Comparison of ENCODE assay signal across 1 cellular context in the genomic region with DNA sequence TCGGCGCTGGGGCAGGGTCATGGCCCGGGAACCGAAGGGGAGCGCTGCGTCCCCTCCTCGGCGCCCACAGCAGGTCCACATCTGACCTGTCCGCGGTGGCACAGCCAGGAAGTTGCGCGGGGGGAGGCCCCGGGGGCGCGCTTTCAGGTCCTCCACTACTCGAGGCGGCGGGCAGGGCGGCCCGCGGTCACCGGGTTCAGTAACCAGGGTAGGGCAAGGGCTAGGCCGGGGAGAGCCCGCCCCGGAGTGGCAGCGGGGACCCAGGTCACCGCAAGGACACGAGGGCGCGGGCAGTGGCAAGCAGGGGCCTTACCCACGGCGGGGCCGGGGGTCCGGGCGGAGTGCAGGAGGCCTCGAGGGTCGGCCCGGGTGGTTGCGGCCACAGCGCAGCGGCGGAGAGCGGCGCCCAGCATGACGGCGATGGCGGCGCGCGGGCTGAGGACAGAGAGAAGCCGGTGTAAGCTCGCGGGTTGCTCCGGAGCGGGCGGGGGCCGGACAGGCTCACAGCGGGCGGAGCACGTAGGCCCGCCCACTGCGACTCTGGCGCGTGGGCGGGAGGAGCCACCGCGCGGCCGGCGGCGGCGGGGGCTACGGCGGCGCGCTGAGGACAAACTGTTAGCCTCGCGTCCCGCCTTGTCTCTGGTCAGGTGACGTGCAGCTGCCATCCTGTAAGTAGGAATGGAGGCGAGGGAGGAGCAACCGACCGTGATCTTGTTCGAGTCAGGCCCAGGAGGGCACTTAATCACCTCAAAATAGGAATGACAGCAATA.
TF ChIP-seq lines count a peak whose summit lies in the region.

A gene (minus strand): TSS at position 472 of the 770 bp plus-strand sequence. CDS start 59 bp downstream, at position 413.

TF ChIP-seq in HepG2, 621 proteins besides CTCF, POLR2A, EP300 and RAD21 (continued from another document and continues in another):
- TF ChIP-seq, protein P1, sequence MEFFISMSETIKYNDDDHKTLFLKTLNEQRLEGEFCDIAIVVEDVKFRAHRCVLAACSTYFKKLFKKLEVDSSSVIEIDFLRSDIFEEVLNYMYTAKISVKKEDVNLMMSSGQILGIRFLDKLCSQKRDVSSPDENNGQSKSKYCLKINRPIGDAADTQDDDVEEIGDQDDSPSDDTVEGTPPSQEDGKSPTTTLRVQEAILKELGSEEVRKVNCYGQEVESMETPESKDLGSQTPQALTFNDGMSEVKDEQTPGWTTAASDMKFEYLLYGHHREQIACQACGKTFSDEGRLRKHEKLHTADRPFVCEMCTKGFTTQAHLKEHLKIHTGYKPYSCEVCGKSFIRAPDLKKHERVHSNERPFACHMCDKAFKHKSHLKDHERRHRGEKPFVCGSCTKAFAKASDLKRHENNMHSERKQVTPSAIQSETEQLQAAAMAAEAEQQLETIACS (CRISPR knock-in tag; IDR thresholded peaks at IDR 0.05): peak; percentile 83
- no peak for TF ChIP-seq TBX3 (IDR thresholded peaks at IDR 0.05; ENCODE audit: borderline replicate concordance)
- TF ChIP-seq PAWR (CRISPR knock-in tag; IDR thresholded peaks at IDR 0.05; ENCODE audit: borderline replicate concordance): 0 out of 2 replicates have a peak, but pooled peaks have one; percentile 37
- TF ChIP-seq ZNF292 (CRISPR knock-in tag; IDR thresholded peaks at IDR 0.05; ENCODE audit: borderline replicate concordance, low read depth): no peak
- TF ChIP-seq, protein P2, sequence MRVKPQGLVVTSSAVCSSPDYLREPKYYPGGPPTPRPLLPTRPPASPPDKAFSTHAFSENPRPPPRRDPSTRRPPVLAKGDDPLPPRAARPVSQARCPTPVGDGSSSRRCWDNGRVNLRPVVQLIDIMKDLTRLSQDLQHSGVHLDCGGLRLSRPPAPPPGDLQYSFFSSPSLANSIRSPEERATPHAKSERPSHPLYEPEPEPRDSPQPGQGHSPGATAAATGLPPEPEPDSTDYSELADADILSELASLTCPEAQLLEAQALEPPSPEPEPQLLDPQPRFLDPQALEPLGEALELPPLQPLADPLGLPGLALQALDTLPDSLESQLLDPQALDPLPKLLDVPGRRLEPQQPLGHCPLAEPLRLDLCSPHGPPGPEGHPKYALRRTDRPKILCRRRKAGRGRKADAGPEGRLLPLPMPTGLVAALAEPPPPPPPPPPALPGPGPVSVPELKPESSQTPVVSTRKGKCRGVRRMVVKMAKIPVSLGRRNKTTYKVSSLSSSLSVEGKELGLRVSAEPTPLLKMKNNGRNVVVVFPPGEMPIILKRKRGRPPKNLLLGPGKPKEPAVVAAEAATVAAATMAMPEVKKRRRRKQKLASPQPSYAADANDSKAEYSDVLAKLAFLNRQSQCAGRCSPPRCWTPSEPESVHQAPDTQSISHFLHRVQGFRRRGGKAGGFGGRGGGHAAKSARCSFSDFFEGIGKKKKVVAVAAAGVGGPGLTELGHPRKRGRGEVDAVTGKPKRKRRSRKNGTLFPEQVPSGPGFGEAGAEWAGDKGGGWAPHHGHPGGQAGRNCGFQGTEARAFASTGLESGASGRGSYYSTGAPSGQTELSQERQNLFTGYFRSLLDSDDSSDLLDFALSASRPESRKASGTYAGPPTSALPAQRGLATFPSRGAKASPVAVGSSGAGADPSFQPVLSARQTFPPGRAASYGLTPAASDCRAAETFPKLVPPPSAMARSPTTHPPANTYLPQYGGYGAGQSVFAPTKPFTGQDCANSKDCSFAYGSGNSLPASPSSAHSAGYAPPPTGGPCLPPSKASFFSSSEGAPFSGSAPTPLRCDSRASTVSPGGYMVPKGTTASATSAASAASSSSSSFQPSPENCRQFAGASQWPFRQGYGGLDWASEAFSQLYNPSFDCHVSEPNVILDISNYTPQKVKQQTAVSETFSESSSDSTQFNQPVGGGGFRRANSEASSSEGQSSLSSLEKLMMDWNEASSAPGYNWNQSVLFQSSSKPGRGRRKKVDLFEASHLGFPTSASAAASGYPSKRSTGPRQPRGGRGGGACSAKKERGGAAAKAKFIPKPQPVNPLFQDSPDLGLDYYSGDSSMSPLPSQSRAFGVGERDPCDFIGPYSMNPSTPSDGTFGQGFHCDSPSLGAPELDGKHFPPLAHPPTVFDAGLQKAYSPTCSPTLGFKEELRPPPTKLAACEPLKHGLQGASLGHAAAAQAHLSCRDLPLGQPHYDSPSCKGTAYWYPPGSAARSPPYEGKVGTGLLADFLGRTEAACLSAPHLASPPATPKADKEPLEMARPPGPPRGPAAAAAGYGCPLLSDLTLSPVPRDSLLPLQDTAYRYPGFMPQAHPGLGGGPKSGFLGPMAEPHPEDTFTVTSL (CRISPR knock-in tag; IDR thresholded peaks at IDR 0.05; ENCODE audit: borderline replicate concordance): no peak
- TF ChIP-seq ZNF703 (CRISPR knock-in tag; IDR thresholded peaks at IDR 0.05; ENCODE audit: borderline replicate concordance): peak; percentile 79; the same call in 1 of the 2 replicates
- peak; percentile 80 for TF ChIP-seq POLR2AphosphoS5 (IDR thresholded peaks at IDR 0.05; ENCODE audit: low read depth, low read length)
- TF ChIP-seq IKZF4 (CRISPR knock-in tag; IDR thresholded peaks at IDR 0.05; ENCODE audit: borderline replicate concordance, low read depth, not compliant biosample characterization): no peak
- peak; percentile 82; the same call in 1 of the 2 replicates for TF ChIP-seq ZMYM4 (CRISPR knock-in tag; IDR thresholded peaks at IDR 0.05)
- no peak for TF ChIP-seq PAF1 (CRISPR knock-in tag; IDR thresholded peaks at IDR 0.05)
- TF ChIP-seq, protein P3, sequence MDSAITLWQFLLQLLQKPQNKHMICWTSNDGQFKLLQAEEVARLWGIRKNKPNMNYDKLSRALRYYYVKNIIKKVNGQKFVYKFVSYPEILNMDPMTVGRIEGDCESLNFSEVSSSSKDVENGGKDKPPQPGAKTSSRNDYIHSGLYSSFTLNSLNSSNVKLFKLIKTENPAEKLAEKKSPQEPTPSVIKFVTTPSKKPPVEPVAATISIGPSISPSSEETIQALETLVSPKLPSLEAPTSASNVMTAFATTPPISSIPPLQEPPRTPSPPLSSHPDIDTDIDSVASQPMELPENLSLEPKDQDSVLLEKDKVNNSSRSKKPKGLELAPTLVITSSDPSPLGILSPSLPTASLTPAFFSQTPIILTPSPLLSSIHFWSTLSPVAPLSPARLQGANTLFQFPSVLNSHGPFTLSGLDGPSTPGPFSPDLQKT (CRISPR knock-in tag; IDR thresholded peaks at IDR 0.05; ENCODE audit: borderline replicate concordance): no peak
- TF ChIP-seq ZNF839 (CRISPR knock-in tag; IDR thresholded peaks at IDR 0.05; ENCODE audit: borderline replicate concordance): no peak; the same call in 1 of the 2 replicates
- TF ChIP-seq ZNF776 (CRISPR knock-in tag; IDR thresholded peaks at IDR 0.05): peak; percentile 68; the same call in 1 of the 2 replicates
- TF ChIP-seq, protein P4, sequence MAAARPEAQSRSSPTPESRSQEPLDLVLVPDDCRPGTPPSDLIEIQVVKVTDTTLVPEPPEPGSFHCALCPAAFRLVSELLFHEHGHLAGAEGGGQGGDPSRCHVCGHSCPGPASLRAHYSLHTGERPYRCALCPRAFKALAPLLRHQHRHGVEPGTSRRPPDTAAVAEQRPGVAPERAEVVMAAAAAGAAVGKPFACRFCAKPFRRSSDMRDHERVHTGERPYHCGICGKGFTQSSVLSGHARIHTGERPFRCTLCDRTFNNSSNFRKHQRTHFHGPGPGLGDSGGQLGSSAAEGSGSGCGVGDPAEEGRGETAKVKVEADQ (CRISPR knock-in tag; IDR thresholded peaks at IDR 0.05; ENCODE audit: borderline replicate concordance): 0 out of 2 replicates have a peak, but pooled peaks have one; percentile 36
- no peak; the same call in 1 of the 2 replicates for TF ChIP-seq ZC3H4 (CRISPR knock-in tag; IDR thresholded peaks at IDR 0.05; ENCODE audit: borderline replicate concordance)
- TF ChIP-seq NR2F6 (IDR thresholded peaks at IDR 0.05): no peak
- peak; percentile 73; the same call in 1 of the 2 replicates for TF ChIP-seq NR2F6 (CRISPR knock-in tag; IDR thresholded peaks at IDR 0.05)
- no peak for TF ChIP-seq ZNF496 (CRISPR knock-in tag; IDR thresholded peaks at IDR 0.05; ENCODE audit: insufficient replicate concordance)
- peak; percentile 55; the same call in 1 of the 2 replicates for TF ChIP-seq DNMT1 (CRISPR knock-in tag; IDR thresholded peaks at IDR 0.05)
- TF ChIP-seq CHD2 (IDR thresholded peaks at IDR 0.05; ENCODE audit: low read depth, low read length): peak; percentile 13; the same call in 1 of the 2 replicates
- peak; percentile 72; the same call in 1 of the 2 replicates for TF ChIP-seq ZNF431 (CRISPR knock-in tag; IDR thresholded peaks at IDR 0.05; ENCODE audit: borderline replicate concordance, low read depth)
- TF ChIP-seq, protein P5, sequence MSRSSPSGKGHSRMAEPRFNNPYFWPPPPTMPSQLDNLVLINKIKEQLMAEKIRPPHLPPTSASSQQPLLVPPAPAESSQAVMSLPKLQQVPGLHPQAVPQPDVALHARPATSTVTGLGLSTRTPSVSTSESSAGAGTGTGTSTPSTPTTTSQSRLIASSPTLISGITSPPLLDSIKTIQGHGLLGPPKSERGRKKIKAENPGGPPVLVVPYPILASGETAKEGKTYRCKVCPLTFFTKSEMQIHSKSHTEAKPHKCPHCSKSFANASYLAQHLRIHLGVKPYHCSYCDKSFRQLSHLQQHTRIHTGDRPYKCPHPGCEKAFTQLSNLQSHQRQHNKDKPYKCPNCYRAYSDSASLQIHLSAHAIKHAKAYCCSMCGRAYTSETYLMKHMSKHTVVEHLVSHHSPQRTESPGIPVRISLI (CRISPR knock-in tag; IDR thresholded peaks at IDR 0.05; ENCODE audit: borderline replicate concordance): no peak
- TF ChIP-seq PHF8 (CRISPR knock-in tag; IDR thresholded peaks at IDR 0.05): peak; percentile 96
- TF ChIP-seq, protein P6, sequence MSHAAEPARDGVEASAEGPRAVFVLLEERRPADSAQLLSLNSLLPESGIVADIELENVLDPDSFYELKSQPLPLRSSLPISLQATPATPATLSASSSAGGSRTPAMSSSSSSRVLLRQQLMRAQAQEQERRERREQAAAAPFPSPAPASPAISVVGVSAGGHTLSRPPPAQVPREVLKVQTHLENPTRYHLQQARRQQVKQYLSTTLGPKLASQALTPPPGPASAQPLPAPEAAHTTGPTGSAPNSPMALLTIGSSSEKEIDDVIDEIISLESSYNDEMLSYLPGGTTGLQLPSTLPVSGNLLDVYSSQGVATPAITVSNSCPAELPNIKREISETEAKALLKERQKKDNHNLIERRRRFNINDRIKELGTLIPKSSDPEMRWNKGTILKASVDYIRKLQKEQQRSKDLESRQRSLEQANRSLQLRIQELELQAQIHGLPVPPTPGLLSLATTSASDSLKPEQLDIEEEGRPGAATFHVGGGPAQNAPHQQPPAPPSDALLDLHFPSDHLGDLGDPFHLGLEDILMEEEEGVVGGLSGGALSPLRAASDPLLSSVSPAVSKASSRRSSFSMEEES (CRISPR knock-in tag; IDR thresholded peaks at IDR 0.05): peak; percentile 92
- TF ChIP-seq, protein P7, sequence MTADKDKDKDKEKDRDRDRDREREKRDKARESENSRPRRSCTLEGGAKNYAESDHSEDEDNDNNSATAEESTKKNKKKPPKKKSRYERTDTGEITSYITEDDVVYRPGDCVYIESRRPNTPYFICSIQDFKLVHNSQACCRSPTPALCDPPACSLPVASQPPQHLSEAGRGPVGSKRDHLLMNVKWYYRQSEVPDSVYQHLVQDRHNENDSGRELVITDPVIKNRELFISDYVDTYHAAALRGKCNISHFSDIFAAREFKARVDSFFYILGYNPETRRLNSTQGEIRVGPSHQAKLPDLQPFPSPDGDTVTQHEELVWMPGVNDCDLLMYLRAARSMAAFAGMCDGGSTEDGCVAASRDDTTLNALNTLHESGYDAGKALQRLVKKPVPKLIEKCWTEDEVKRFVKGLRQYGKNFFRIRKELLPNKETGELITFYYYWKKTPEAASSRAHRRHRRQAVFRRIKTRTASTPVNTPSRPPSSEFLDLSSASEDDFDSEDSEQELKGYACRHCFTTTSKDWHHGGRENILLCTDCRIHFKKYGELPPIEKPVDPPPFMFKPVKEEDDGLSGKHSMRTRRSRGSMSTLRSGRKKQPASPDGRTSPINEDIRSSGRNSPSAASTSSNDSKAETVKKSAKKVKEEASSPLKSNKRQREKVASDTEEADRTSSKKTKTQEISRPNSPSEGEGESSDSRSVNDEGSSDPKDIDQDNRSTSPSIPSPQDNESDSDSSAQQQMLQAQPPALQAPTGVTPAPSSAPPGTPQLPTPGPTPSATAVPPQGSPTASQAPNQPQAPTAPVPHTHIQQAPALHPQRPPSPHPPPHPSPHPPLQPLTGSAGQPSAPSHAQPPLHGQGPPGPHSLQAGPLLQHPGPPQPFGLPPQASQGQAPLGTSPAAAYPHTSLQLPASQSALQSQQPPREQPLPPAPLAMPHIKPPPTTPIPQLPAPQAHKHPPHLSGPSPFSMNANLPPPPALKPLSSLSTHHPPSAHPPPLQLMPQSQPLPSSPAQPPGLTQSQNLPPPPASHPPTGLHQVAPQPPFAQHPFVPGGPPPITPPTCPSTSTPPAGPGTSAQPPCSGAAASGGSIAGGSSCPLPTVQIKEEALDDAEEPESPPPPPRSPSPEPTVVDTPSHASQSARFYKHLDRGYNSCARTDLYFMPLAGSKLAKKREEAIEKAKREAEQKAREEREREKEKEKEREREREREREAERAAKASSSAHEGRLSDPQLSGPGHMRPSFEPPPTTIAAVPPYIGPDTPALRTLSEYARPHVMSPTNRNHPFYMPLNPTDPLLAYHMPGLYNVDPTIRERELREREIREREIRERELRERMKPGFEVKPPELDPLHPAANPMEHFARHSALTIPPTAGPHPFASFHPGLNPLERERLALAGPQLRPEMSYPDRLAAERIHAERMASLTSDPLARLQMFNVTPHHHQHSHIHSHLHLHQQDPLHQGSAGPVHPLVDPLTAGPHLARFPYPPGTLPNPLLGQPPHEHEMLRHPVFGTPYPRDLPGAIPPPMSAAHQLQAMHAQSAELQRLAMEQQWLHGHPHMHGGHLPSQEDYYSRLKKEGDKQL (CRISPR knock-in tag; IDR thresholded peaks at IDR 0.05; ENCODE audit: low read depth): no peak
- TF ChIP-seq ZNF782 (CRISPR knock-in tag; IDR thresholded peaks at IDR 0.05; ENCODE audit: borderline replicate concordance): peak; percentile 95
- TF ChIP-seq ZNF207 (IDR thresholded peaks at IDR 0.05; ENCODE audit: borderline replicate concordance): no peak
- no peak for TF ChIP-seq ZNF670 (CRISPR knock-in tag; IDR thresholded peaks at IDR 0.05; ENCODE audit: borderline replicate concordance)
- TF ChIP-seq, protein P8, sequence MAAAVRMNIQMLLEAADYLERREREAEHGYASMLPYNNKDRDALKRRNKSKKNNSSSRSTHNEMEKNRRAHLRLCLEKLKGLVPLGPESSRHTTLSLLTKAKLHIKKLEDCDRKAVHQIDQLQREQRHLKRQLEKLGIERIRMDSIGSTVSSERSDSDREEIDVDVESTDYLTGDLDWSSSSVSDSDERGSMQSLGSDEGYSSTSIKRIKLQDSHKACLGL (CRISPR knock-in tag; IDR thresholded peaks at IDR 0.05): peak; percentile 63
- TF ChIP-seq RBAK (CRISPR knock-in tag; IDR thresholded peaks at IDR 0.05): no peak
- no peak for TF ChIP-seq MTA3 (CRISPR knock-in tag; IDR thresholded peaks at IDR 0.05)
- no peak; the same call in 1 of the 2 replicates for TF ChIP-seq NCOA2 (CRISPR knock-in tag; IDR thresholded peaks at IDR 0.05)
- no peak for TF ChIP-seq ZKSCAN8 (CRISPR knock-in tag; IDR thresholded peaks at IDR 0.05; ENCODE audit: borderline replicate concordance)
